Comparison of ENCODE assay signal across 19 cellular contexts in the genomic region with DNA sequence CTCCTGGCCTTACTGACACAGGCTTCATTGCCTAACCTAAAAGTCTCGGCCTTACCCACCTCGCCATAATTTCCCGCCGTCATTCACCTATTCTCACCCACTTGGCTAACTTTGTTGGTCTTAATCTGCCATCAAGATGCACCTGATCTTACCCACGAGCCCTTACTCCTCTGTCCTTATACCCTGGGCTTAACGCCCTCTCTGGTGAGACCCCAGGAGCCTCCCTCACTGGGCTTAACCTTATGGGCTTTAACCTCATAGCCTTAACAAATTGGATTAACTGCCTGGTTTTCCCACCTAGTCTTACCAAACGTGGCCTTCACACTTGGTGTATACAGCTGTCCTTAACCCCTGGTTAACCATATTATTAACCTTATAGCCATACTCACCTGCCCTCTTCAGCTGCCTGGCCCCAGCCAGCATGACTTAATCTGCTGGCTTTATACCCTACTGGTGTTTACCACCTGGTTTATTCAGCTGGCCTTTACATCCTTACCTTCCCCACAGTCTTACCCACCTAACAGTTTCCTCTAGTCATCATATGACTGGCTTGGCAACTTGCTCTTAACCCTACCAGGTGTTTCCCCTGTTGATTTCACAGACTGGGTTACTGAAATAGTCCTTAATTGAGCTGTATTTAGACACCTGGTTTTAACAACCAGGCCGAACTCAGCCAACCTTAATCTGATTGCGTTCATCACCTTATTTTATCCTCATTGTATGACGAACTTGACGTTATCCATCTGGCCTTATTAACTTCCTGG.
"Had no signal": no experiment of that assay in that cellular context is flagged by ENCODE, and none has a peak within 500 bp of the region (broad histone marks: within the 10 kb centered on the region; RNA-seq: fewer than 3 reads in every experiment).

No MANE protein-coding gene starts in this region.

- H3K36me3 Mint-ChIP-seq: activated naive CD4-positive, alpha-beta T cell treated with anti-CD3 and anti-CD28 coated beads, Interleukin-2, amount 50 U/mL, for 72 hours; mesothelial cell of epicardium; natural killer cell had no signal

- ATAC-seq: activated naive CD4-positive, alpha-beta T cell treated with anti-CD3 and anti-CD28 coated beads, Interleukin-2, amount 50 U/mL, for 72 hours; activated T-helper 17 cell treated with anti-CD3 and anti-CD28 coated beads, Interleukin-2, amount 50 U/mL, for 72 hours; gastrocnemius medialis; left ventricle myocardium superior; natural killer cell; stimulated activated naive CD8-positive, alpha-beta T cell treated with anti-CD3 and anti-CD28 coated beads, Interleukin-15, Interleukin-2, amounts not matched to agents 100 U/mL and 50 U/mL, for 24 hours had no signal

- DNase-seq: activated CD4-positive, CD25-positive, alpha-beta regulatory T cell treated with anti-CD3 and anti-CD28 coated beads, Interleukin-2, amount 50 U/mL, for 72 hours; activated T-cell treated with anti-CD3 and anti-CD28 coated beads, Interleukin-2, amount 50 U/mL, for 24 hours; adrenal gland; brain microvascular endothelial cell; central memory CD4-positive, alpha-beta T cell; effector memory CD4-positive, alpha-beta T cell; gastrocnemius medialis; hypothalamus; left ventricle myocardium superior; mammary epithelial cell; natural killer cell; stimulated activated CD4-positive, alpha-beta T cell treated with anti-CD3 and anti-CD28 coated beads, Interleukin-4, amount 100 ng/mL, for 4 hours; stimulated activated naive CD8-positive, alpha-beta T cell treated with anti-CD3 and anti-CD28 coated beads, Interleukin-15, Interleukin-2, amounts not matched to agents 100 U/mL and 50 U/mL, for 24 hours; upper lobe of left lung; WERI-Rb-1 had no signal

- H3K4me3 Mint-ChIP-seq: activated T-cell treated with anti-CD3 and anti-CD28 coated beads, Interleukin-2, amount 50 U/mL, for 24 hours; activated T-helper 17 cell treated with anti-CD3 and anti-CD28 coated beads, Interleukin-2, amount 50 U/mL, for 72 hours; mesothelial cell of epicardium; natural killer cell; T-helper 2 cell treated with Interferon-gamma antibody and Interleukin-4, amounts not matched to agents 5 μg/mL and 100 μg/mL, for 36 hours had no signal

- H3K4me1 Mint-ChIP-seq: activated T-helper 17 cell treated with anti-CD3 and anti-CD28 coated beads, Interleukin-2, amount 50 U/mL, for 72 hours; mesothelial cell of epicardium; natural killer cell had no signal

- H3K27me3 Mint-ChIP-seq: activated T-cell treated with anti-CD3 and anti-CD28 coated beads, Interleukin-2, amount 50 U/mL, for 24 hours; activated T-helper 17 cell treated with anti-CD3 and anti-CD28 coated beads, Interleukin-2, amount 50 U/mL, for 72 hours had no signal

- H3K9me3 Mint-ChIP-seq: activated T-cell treated with anti-CD3 and anti-CD28 coated beads, Interleukin-2, amount 50 U/mL, for 24 hours had no signal

- H3K27ac Mint-ChIP-seq: activated naive CD4-positive, alpha-beta T cell treated with anti-CD3 and anti-CD28 coated beads, Interleukin-2, amount 50 U/mL, for 72 hours; activated T-cell treated with anti-CD3 and anti-CD28 coated beads, Interleukin-2, amount 50 U/mL, for 24 hours; activated T-helper 17 cell treated with anti-CD3 and anti-CD28 coated beads, Interleukin-2, amount 50 U/mL, for 72 hours; mesothelial cell of epicardium; natural killer cell; T-helper 2 cell treated with Interferon-gamma antibody and Interleukin-4, amounts not matched to agents 5 μg/mL and 100 μg/mL, for 36 hours had no signal
